Comparison of ENCODE assay signal across 8 cellular contexts in genomic region chr16:29805232-29806095, GRCh38. TPM values are rescaled to one million over a fixed set of nuclear protein-coding genes. Genes with fewer than 3 reads are reported as not detected.
DNase-seq lines count a peak whose midpoint lies in the region; ATAC-seq and TF ChIP-seq lines count a peak whose summit lies in the region.

No MANE protein-coding gene starts in this region.

- H3K27ac Mint-ChIP-seq in brain, result peak overlapping the region; percentile 97 to 100 (median 99)

- no peak for TF ChIP-seq CTCF in brain (conservative IDR thresholded peaks at IDR 0.05)

- peaks cover 7% of the 10 kb centered on the region for H3K27me3 Mint-ChIP-seq in brain

- peak; percentile 94 for DNase-seq in 8988T
- peak; percentile 90 for DNase-seq in NCI-H2107 treated with DMSO at 0.1 percent for 48 hours (lab: John Stamatoyannopoulos, UW; ENCODE audit: unreplicated experiment)
- DNase-seq in UCSD-AML1 (lab: John Stamatoyannopoulos, UW; ENCODE audit: unreplicated experiment), result peak; percentile 97
- DNase-seq in iPS DF 19.7 (ENCODE audit: low read depth, low spot score), result peak; percentile 75
- DNase-seq in sciatic nerve (ENCODE audit: low spot score), result peak; percentile 99

- ATAC-seq in GM18520 (IDR thresholded peaks at IDR 0.05; ENCODE audit: unreplicated experiment) (peak; percentile 47), HG03045 (IDR thresholded peaks at IDR 0.05; ENCODE audit: unreplicated experiment) (peak; percentile 49), sciatic nerve (peak; percentile 92)

- H3K4me3 Mint-ChIP-seq in brain, result peak overlapping the region; percentile 94 to 100 (median 97)

- peaks cover 24% of the 10 kb centered on the region for H3K36me3 Mint-ChIP-seq in brain

- no peaks in the 10 kb centered on the region for H3K9me3 Mint-ChIP-seq in brain

- intact Hi-C loops in sciatic nerve (cut with DNase I), result no loop called here

- H3K4me1 Mint-ChIP-seq in brain, result peaks cover 56% of the 10 kb centered on the region

RNA-seq across cellular contexts. Expression of gene MAZ, which starts 0.9 kb away (rescaled TPM):
- polyA plus RNA-seq in brain (ENCODE audit: insufficient read depth, low read depth, low replicate concordance), result 626 TPM
- total RNA-seq in sciatic nerve, result 123 TPM

RNA-seq across cellular contexts. Expression of gene PRRT2, which starts 6.5 kb away (rescaled TPM):
- 55.1 TPM for polyA plus RNA-seq in brain (ENCODE audit: insufficient read depth, low read depth, low replicate concordance)
- 26.3 TPM for total RNA-seq in sciatic nerve

RNA-seq across cellular contexts. Expression of gene PAGR1, which starts 10.5 kb away (rescaled TPM):
- polyA plus RNA-seq in brain (ENCODE audit: insufficient read depth, low read depth, low replicate concordance), result 57.0 TPM
- 29.7 TPM for total RNA-seq in sciatic nerve

RNA-seq across cellular contexts. Expression of gene MVP, which starts 14.8 kb away (rescaled TPM):
- polyA plus RNA-seq in brain (ENCODE audit: insufficient read depth, low read depth, low replicate concordance), result 31.7 TPM
- 123 TPM for total RNA-seq in sciatic nerve

RNA-seq across cellular contexts. Expression of gene KIF22, which starts 14.9 kb away (rescaled TPM):
- polyA plus RNA-seq in brain (ENCODE audit: insufficient read depth, low read depth, low replicate concordance), result 129 TPM
- 16.9 TPM for total RNA-seq in sciatic nerve

Comparison
In these comparisons a context has a peak if more than half of its experiments do, and no peak if none do; other contexts are left out.
1. Peak in every context shown above with its lines: DNase-seq and ATAC-seq.